Comparison of ENCODE assay signal across 15 cellular contexts in genomic region chr15:22401207-22401606, GRCh38. TPM values are rescaled to one million over a fixed set of nuclear protein-coding genes. Genes with fewer than 3 reads are reported as not detected.
A peak's percentile ranks its signal among the peaks of the same experiment; 100 is the strongest.
DNase-seq lines count a peak whose midpoint lies in the region; ATAC-seq, FAIRE-seq and TF ChIP-seq lines count a peak whose summit lies in the region.
"Not testable (repeated sequence)": the region's sequence is repeated elsewhere in the genome, so short reads cannot be mapped to it uniquely, and the experiment has no call there.
"Had no signal": no experiment of that assay in that cellular context is flagged by ENCODE, and none has a peak within 500 bp of the region (broad histone marks: within the 10 kb centered on the region; RNA-seq: fewer than 3 reads in every experiment).

No MANE protein-coding gene starts in this region.

- not testable (repeated sequence) for DNase-seq in activated naive CD8-positive, alpha-beta T cell treated with anti-CD3 and anti-CD28 coated beads, Interleukin-2, amount 50 U/mL, for 24 hours
- DNase-seq in kidney (peak; percentile 2), osteocyte (ENCODE audit: extremely low spot score, unreplicated experiment) (peak; percentile 56)

- not testable (repeated sequence) for H3K9ac ChIP-seq in kidney (ENCODE audit: low read length in 2 of 2)

- H3K9me3 Mint-ChIP-seq in activated naive CD8-positive, alpha-beta T cell treated with anti-CD3 and anti-CD28 coated beads, Interleukin-2, amount 50 U/mL, for 24 hours; osteocyte (ENCODE audit: unreplicated experiment); stimulated activated memory B cell treated with anti-CD40 and anti-IgM and Interleukin-4, amounts not matched to agents 10 μg/mL and 1 μg/mL and 100 μg/mL, for 72 hours: not testable (repeated sequence)

- not testable (repeated sequence) for H3K27me3 ChIP-seq in gastroesophageal sphincter

- not testable (repeated sequence) for H3K27me3 Mint-ChIP-seq in activated naive CD8-positive, alpha-beta T cell treated with anti-CD3 and anti-CD28 coated beads, Interleukin-2, amount 50 U/mL, for 24 hours; osteocyte (ENCODE audit: unreplicated experiment); stimulated activated memory B cell treated with anti-CD40 and anti-IgM and Interleukin-4, amounts not matched to agents 10 μg/mL and 1 μg/mL and 100 μg/mL, for 72 hours

- ATAC-seq in activated naive CD8-positive, alpha-beta T cell treated with anti-CD3 and anti-CD28 coated beads, Interleukin-2, amount 50 U/mL, for 24 hours, result peak; percentile 36
- ATAC-seq in gastroesophageal sphincter, result peak; percentile 31
- peak; percentile 56 for ATAC-seq in stimulated activated memory B cell treated with anti-CD40 and anti-IgM and Interleukin-4, amounts not matched to agents 10 μg/mL and 1 μg/mL and 100 μg/mL, for 72 hours

- H3K4me1 ChIP-seq in gastroesophageal sphincter; kidney (ENCODE audit: control insufficient read depth in 1 of 2, insufficient read depth in 1 of 2, low read depth in 1 of 2, low read length in 2 of 2): not testable (repeated sequence)

- TF ChIP-seq CTCF in gastroesophageal sphincter (IDR thresholded peaks at IDR 0.05); kidney (IDR thresholded peaks at IDR 0.05; ENCODE audit: borderline replicate concordance, extremely low read depth, insufficient read depth); osteocyte (IDR thresholded peaks at IDR 0.05): not testable (repeated sequence)

- H3K4me1 Mint-ChIP-seq in activated naive CD8-positive, alpha-beta T cell treated with anti-CD3 and anti-CD28 coated beads, Interleukin-2, amount 50 U/mL, for 24 hours; osteocyte (ENCODE audit: unreplicated experiment); stimulated activated memory B cell treated with anti-CD40 and anti-IgM and Interleukin-4, amounts not matched to agents 10 μg/mL and 1 μg/mL and 100 μg/mL, for 72 hours: not testable (repeated sequence)

- H3K4me3 Mint-ChIP-seq in activated naive CD8-positive, alpha-beta T cell treated with anti-CD3 and anti-CD28 coated beads, Interleukin-2, amount 50 U/mL, for 24 hours; osteocyte (ENCODE audit: unreplicated experiment); stimulated activated memory B cell treated with anti-CD40 and anti-IgM and Interleukin-4, amounts not matched to agents 10 μg/mL and 1 μg/mL and 100 μg/mL, for 72 hours: not testable (repeated sequence)

- H3K36me3 ChIP-seq in gastroesophageal sphincter; kidney (ENCODE audit: control insufficient read depth in 1 of 2, insufficient read depth in 2 of 2, low read length in 2 of 2): not testable (repeated sequence)

- WGBS in gastroesophageal sphincter (ENCODE audit: low coverage in 1 of 2), 2 donors, result no CpG with 5 or more reads among the region's 5 CpGs

- not testable (repeated sequence) for H3K4me3 ChIP-seq in gastroesophageal sphincter; kidney (ENCODE audit: low read length in 2 of 2)

- H3K9me3 ChIP-seq in gastroesophageal sphincter; kidney (ENCODE audit: control insufficient read depth in 1 of 2, low read length in 2 of 2): not testable (repeated sequence)

- H3K36me3 Mint-ChIP-seq in activated naive CD8-positive, alpha-beta T cell treated with anti-CD3 and anti-CD28 coated beads, Interleukin-2, amount 50 U/mL, for 24 hours (ENCODE audit: low read depth); osteocyte (ENCODE audit: unreplicated experiment); stimulated activated memory B cell treated with anti-CD40 and anti-IgM and Interleukin-4, amounts not matched to agents 10 μg/mL and 1 μg/mL and 100 μg/mL, for 72 hours: not testable (repeated sequence)

- not testable (repeated sequence) for H3K27ac Mint-ChIP-seq in activated naive CD8-positive, alpha-beta T cell treated with anti-CD3 and anti-CD28 coated beads, Interleukin-2, amount 50 U/mL, for 24 hours; osteocyte (ENCODE audit: unreplicated experiment); stimulated activated memory B cell treated with anti-CD40 and anti-IgM and Interleukin-4, amounts not matched to agents 10 μg/mL and 1 μg/mL and 100 μg/mL, for 72 hours

- not testable (repeated sequence) for H3K27ac ChIP-seq in gastroesophageal sphincter; kidney (ENCODE audit: low read depth in 2 of 2, low read length in 2 of 2)

- TF ChIP-seq POLR2A in gastroesophageal sphincter (IDR thresholded peaks at IDR 0.05), result not testable (repeated sequence)

- intact Hi-C loops in kidney (cut with DNase I), result not testable (repeated sequence)

- TF ChIP-seq EP300 in gastroesophageal sphincter (IDR thresholded peaks at IDR 0.05), result not testable (repeated sequence)

- FAIRE-seq in kidney (lab: Jason Lieb, UNC), result not testable (repeated sequence)

RNA-seq across cellular contexts. Expression of gene GOLGA6L22, which starts 57.5 kb away (rescaled TPM):
- total RNA-seq in gastroesophageal sphincter (under 1 TPM in 1 of 4 donors, not detected in 3; 0.08 TPM), kidney (not detected), osteocyte (not detected in 2 replicates)
- polyA plus RNA-seq in kidney (ENCODE audit: insufficient read depth, low read depth, low replicate concordance), result not detected
- total RNA-seq: A172; A673; Calu3; CD4-positive, alpha-beta memory T cell; Daoy; G401; GM23338; H4; H9 had no signal
- polyA plus RNA-seq: BJ; CD4-positive, alpha-beta memory T cell; GM23338 had no signal
